2 cellular contexts compared by ENCODE assay signal in genomic region chr15:96276438-96277210, GRCh38.
A peak's percentile ranks its signal among the peaks of the same experiment; 100 is the strongest.
TF ChIP-seq lines count a peak whose summit lies in the region.

No MANE protein-coding gene starts in this region.

TF ChIP-seq in IMR-90, 13 proteins besides CTCF, POLR2A, EP300 and RAD21:
- peak; percentile 57; the same call in 1 of the 2 replicates for TF ChIP-seq FOS (IDR thresholded peaks at IDR 0.05; ENCODE audit: low read depth, low read length)
- TF ChIP-seq CEBPB (IDR thresholded peaks at IDR 0.05; ENCODE audit: low read depth, low read length) = peak; percentile 29; the same call in 1 of the 2 replicates
- TF ChIP-seq NFE2L2 (IDR thresholded peaks at IDR 0.05; ENCODE audit: low read depth, low read length) = no peak
- no peak for TF ChIP-seq CHD1 (IDR thresholded peaks at IDR 0.05; ENCODE audit: low read depth, low read length)
- TF ChIP-seq MAZ (IDR thresholded peaks at IDR 0.05; ENCODE audit: borderline replicate concordance, low read depth, low read length) = no peak

TF ChIP-seq in HepG2, 621 proteins besides CTCF, POLR2A, EP300 and RAD21:
- TF ChIP-seq ZNF451 (CRISPR knock-in tag; IDR thresholded peaks at IDR 0.05) (no peak), FOSL2 (CRISPR knock-in tag; IDR thresholded peaks at IDR 0.05) (no peak), PHF8 (CRISPR knock-in tag; IDR thresholded peaks at IDR 0.05) (no peak), ZNF607 (CRISPR knock-in tag; IDR thresholded peaks at IDR 0.05; ENCODE audit: borderline replicate concordance) (no peak), ZFX (CRISPR knock-in tag; IDR thresholded peaks at IDR 0.05; ENCODE audit: low read depth) (no peak), ZIK1 (CRISPR knock-in tag; IDR thresholded peaks at IDR 0.05; ENCODE audit: borderline replicate concordance, low read depth) (no peak), ZEB1 (IDR thresholded peaks at IDR 0.05; ENCODE audit: insufficient replicate concordance, low read depth) (no peak), IKZF1 (IDR thresholded peaks at IDR 0.05) (no peak), ZBTB7A (CRISPR knock-in tag; IDR thresholded peaks at IDR 0.05) (no peak), BCLAF1 (IDR thresholded peaks at IDR 0.05) (no peak), NRL (CRISPR knock-in tag; IDR thresholded peaks at IDR 0.05; ENCODE audit: borderline replicate concordance) (no peak)
- TF ChIP-seq, protein P1, sequence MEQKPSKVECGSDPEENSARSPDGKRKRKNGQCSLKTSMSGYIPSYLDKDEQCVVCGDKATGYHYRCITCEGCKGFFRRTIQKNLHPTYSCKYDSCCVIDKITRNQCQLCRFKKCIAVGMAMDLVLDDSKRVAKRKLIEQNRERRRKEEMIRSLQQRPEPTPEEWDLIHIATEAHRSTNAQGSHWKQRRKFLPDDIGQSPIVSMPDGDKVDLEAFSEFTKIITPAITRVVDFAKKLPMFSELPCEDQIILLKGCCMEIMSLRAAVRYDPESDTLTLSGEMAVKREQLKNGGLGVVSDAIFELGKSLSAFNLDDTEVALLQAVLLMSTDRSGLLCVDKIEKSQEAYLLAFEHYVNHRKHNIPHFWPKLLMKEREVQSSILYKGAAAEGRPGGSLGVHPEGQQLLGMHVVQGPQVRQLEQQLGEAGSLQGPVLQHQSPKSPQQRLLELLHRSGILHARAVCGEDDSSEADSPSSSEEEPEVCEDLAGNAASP (CRISPR knock-in tag; IDR thresholded peaks at IDR 0.05; ENCODE audit: borderline replicate concordance) = no peak
